In genomic region chr19:18502236-18502632, GRCh38 we compare ENCODE assay signal across 15 cellular contexts. TPM values are rescaled to one million over a fixed set of nuclear protein-coding genes. Genes with fewer than 3 reads are reported as not detected.
DNase-seq lines count a peak whose midpoint lies in the region; ATAC-seq and TF ChIP-seq lines count a peak whose summit lies in the region.
"Had no signal": no experiment of that assay in that cellular context is flagged by ENCODE, and none has a peak within 500 bp of the region (broad histone marks: within the 10 kb centered on the region; RNA-seq: fewer than 3 reads in every experiment).

No MANE protein-coding gene starts in this region.

- H3K4me3 ChIP-seq in HL-60 (replicated peaks; ENCODE audit: insufficient read depth, low read length) (no peak overlapping the region), osteoblast (ENCODE audit: insufficient read depth, low read length) (no peak overlapping the region)
- H3K4me3 ChIP-seq in effector memory CD4-positive, alpha-beta T cell (ENCODE audit: insufficient read depth, low read depth, low read length, poor library complexity, severe bottlenecking), result no peak overlapping the region
- H3K4me3 ChIP-seq: GM23248 had no signal

- peaks cover 94% of the 10 kb centered on the region for H4K20me1 ChIP-seq in osteoblast (ENCODE audit: insufficient read depth, low read length)

- no peak overlapping the region for H3K27ac Mint-ChIP-seq in nephron progenitor cell

- no peak for DNase-seq in HL-60 (ENCODE audit: low read depth in 1 of 2, low spot score in 1 of 2)
- peak in 1 of 3 donors; percentile 50 for DNase-seq in effector memory CD4-positive, alpha-beta T cell
- peak; percentile 80 for DNase-seq in osteoblast (ENCODE audit: insufficient read length, low spot score, missing footprints)
- DNase-seq in nephron progenitor cell, result no peak
- DNase-seq in omental fat pad (ENCODE audit: low spot score), result no peak
- no peak for DNase-seq in NCI-H187 treated with DMSO at 0.1 percent for 48 hours (lab: John Stamatoyannopoulos, UW)
- DNase-seq: effector CD4-positive, alpha-beta T cell; GM23248; KG1; NCI-H1694; NCI-H69; T-helper 9 cell had no signal

- H3K4me1 ChIP-seq in effector memory CD4-positive, alpha-beta T cell (ENCODE audit: control insufficient read depth, insufficient read depth, low read length, poor library complexity, severe bottlenecking), result peaks cover 74% of the 10 kb centered on the region
- H3K4me1 ChIP-seq in osteoblast (ENCODE audit: insufficient read depth, low read length), result peaks cover 16% of the 10 kb centered on the region

- H2AFZ ChIP-seq in osteoblast (ENCODE audit: low read length), result no peak overlapping the region
- H2AFZ ChIP-seq: GM23248 had no signal

- ATAC-seq in esophagus mucosa (no peak), omental fat pad (ENCODE audit: low FRiP score) (no peak)
- ATAC-seq: left colon had no signal

- H3K4me3 Mint-ChIP-seq in nephron progenitor cell, result no peak overlapping the region

- no peak overlapping the region for H3K4me2 ChIP-seq in osteoblast (ENCODE audit: insufficient read depth, low read length)

- H3K9me3 Mint-ChIP-seq in nephron progenitor cell, result no peaks in the 10 kb centered on the region

- no peaks in the 10 kb centered on the region for H3K9me3 ChIP-seq in effector memory CD4-positive, alpha-beta T cell (ENCODE audit: control insufficient read depth, low read length)
- H3K9me3 ChIP-seq in osteoblast (ENCODE audit: low read depth, low read length), result no peaks in the 10 kb centered on the region

- H3K27me3 ChIP-seq in HL-60 (ENCODE audit: insufficient read depth, poor library complexity, severe bottlenecking) (no peaks in the 10 kb centered on the region), osteoblast (ENCODE audit: insufficient read depth, low read length) (no peaks in the 10 kb centered on the region)
- no peaks in the 10 kb centered on the region for H3K27me3 ChIP-seq in effector memory CD4-positive, alpha-beta T cell (replicated peaks; ENCODE audit: control insufficient read depth, insufficient read depth, low read length, poor library complexity, severe bottlenecking)

- H3K79me2 ChIP-seq in osteoblast (ENCODE audit: insufficient read depth, low read length), result peaks cover 100% of the 10 kb centered on the region

- peaks cover 61% of the 10 kb centered on the region for H3K4me1 Mint-ChIP-seq in nephron progenitor cell

- H3K27ac ChIP-seq in 22Rv1, result peak overlapping the region; percentile 86; the same call in 1 of the 2 replicates
- H3K27ac ChIP-seq in HL-60 (replicated peaks), result peak overlapping the region; percentile 71
- H3K27ac ChIP-seq in effector memory CD4-positive, alpha-beta T cell (ENCODE audit: insufficient read depth, low read length, poor library complexity, severe bottlenecking), result peak overlapping the region; percentile 33
- no peak overlapping the region for H3K27ac ChIP-seq in osteoblast (ENCODE audit: low read depth, low read length)
- H3K27ac ChIP-seq: GM23248 had no signal

- H3K27me3 Mint-ChIP-seq in nephron progenitor cell (ENCODE audit: low read depth, poor library complexity), result no peaks in the 10 kb centered on the region

- no peaks in the 10 kb centered on the region for H3K36me3 ChIP-seq in effector memory CD4-positive, alpha-beta T cell (ENCODE audit: control insufficient read depth, insufficient read depth, low read length)
- no peaks in the 10 kb centered on the region for H3K36me3 ChIP-seq in osteoblast (ENCODE audit: insufficient read depth, low read length)

- TF ChIP-seq CTCF in 22Rv1 (IDR thresholded peaks at IDR 0.05) (no peak), HL-60 (IDR thresholded peaks at IDR 0.05; ENCODE audit: insufficient read depth, low read length) (no peak), osteoblast (IDR thresholded peaks at IDR 0.05; ENCODE audit: extremely low read depth, low read depth, low read length) (no peak), nephron progenitor cell (IDR thresholded peaks at IDR 0.05) (no peak), omental fat pad (IDR thresholded peaks at IDR 0.05) (no peak)

- no peaks in the 10 kb centered on the region for H3K36me3 Mint-ChIP-seq in nephron progenitor cell (ENCODE audit: low read depth)

RNA-seq across cellular contexts. Expression of gene ELL, which starts 19.6 kb away (rescaled TPM):
- total RNA-seq in osteoblast (17.1 and 18.5 TPM in 2 replicates), esophagus mucosa (7.5 TPM), omental fat pad (10 to 100 TPM; 18.1 to 43.1 (median 24.8) TPM)

RNA-seq across cellular contexts. Expression of gene FKBP8, which starts 41.1 kb away (rescaled TPM):
- total RNA-seq in osteoblast (253 and 288 TPM in 2 replicates), esophagus mucosa (125 TPM), omental fat pad (100 to 1,000 TPM; 193 to 275 (median 236) TPM)

RNA-seq across cellular contexts. Expression of gene KXD1, which starts 55.4 kb away (rescaled TPM):
- total RNA-seq in osteoblast (92.8 and 104 TPM in 2 replicates), esophagus mucosa (60.2 TPM), omental fat pad (100 to 1,000 TPM in 3 of 4 donors, 10 to 100 TPM in 1; 96.9 to 140 (median 102) TPM)
